In the genomic region with DNA sequence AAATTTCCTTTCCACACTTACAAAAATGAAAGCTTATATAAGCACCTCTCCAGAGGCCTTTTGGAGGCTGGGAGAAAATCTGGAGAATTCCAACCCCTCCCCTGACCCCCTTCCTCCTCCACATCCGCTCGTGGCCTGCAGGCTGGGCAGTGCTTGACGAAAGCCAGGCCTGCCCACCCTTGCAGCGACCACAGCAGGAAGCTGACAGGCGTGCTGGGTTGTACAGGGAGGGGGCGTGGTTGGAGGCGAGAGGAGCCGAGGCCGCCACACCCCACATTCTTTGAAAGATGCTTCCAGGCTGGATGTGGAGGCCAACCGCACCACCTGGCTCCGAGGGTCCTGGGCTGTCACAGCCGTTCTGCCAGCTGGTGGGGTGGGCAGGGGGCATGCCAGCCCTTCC, we compare ENCODE assay signal across 9 cellular contexts. TPM values are rescaled to one million over a fixed set of nuclear protein-coding genes. Genes with fewer than 3 reads are reported as not detected.
DNase-seq lines count a peak whose midpoint lies in the region; ATAC-seq, FAIRE-seq and TF ChIP-seq lines count a peak whose summit lies in the region.
"Had no signal": no experiment of that assay in that cellular context is flagged by ENCODE, and none has a peak within 500 bp of the region (broad histone marks: within the 10 kb centered on the region; RNA-seq: fewer than 3 reads in every experiment).

No MANE protein-coding gene starts in this region.

- POLR2A ChIA-PET in HepG2 (lab: Yijun Ruan, JAX) = no interaction called here

- H3K27me3 ChIP-seq in liver (ENCODE audit: control insufficient read depth in 4 of 4, insufficient read depth in 4 of 4, low read length in 3 of 4) (no peaks in the 10 kb centered on the region), HepG2 (ENCODE audit: control insufficient read depth in 1 of 2, insufficient read depth in 2 of 2, low read length in 2 of 2) (peaks cover 2 to 29% of the 10 kb centered on the region in 2 experiments; a peak in 2 of 5 replicates)

- no peaks in the 10 kb centered on the region for H3K36me3 Mint-ChIP-seq in activated naive CD4-positive, alpha-beta T cell treated with anti-CD3 and anti-CD28 coated beads, Interleukin-2, amount 50 U/mL, for 24 hours

- 49% methylated on average over 12 of the region's 12 CpGs for WGBS in liver
- WGBS in HepG2 (ENCODE audit: low lambda C conversion rate) = 10% methylated on average over 12 of the region's 12 CpGs

- H4K20me1 ChIP-seq in HepG2 (ENCODE audit: insufficient read depth, low read length) = no peaks in the 10 kb centered on the region

- H3K36me3 ChIP-seq in liver (ENCODE audit: control insufficient read depth in 4 of 4, insufficient read depth in 3 of 4, low read depth in 1 of 4, low read length in 3 of 4) (no peaks in the 10 kb centered on the region), HepG2 (replicated peaks in 1 of 2; ENCODE audit: control insufficient read depth in 1 of 2, insufficient read depth in 2 of 2, low read length in 2 of 2) (no peaks in the 10 kb centered on the region)

- TF ChIP-seq CTCF in liver (IDR thresholded peaks at IDR 0.05; ENCODE audit: low read depth, low read length, missing input control) = no peak
- no peak for TF ChIP-seq CTCF in HepG2 (CRISPR knock-in tag; IDR thresholded peaks at IDR 0.05)

- TF ChIP-seq EP300 in HepG2 (IDR thresholded peaks at IDR 0.05; ENCODE audit: low read depth in 2 of 2, low read length in 2 of 2) = no peak
- TF ChIP-seq EP300 in HepG2 (CRISPR knock-in tag; IDR thresholded peaks at IDR 0.05; ENCODE audit: borderline replicate concordance) = no peak

- no peaks in the 10 kb centered on the region for H3K27me3 Mint-ChIP-seq in activated naive CD4-positive, alpha-beta T cell treated with anti-CD3 and anti-CD28 coated beads, Interleukin-2, amount 50 U/mL, for 24 hours

- no peak overlapping the region for H3K4me2 ChIP-seq in HepG2 (ENCODE audit: low read depth, low read length)

- CTCF ChIA-PET in HepG2 (lab: Yijun Ruan, JAX; ENCODE audit: low intra/inter-chr PET ratio, low total read pairs) = no interaction called here

- H3K9me3 ChIP-seq in liver (ENCODE audit: control insufficient read depth in 4 of 4, low read length in 3 of 4) (no peaks in the 10 kb centered on the region), HepG2 (ENCODE audit: low read length) (no peaks in the 10 kb centered on the region)

- H3K27ac Mint-ChIP-seq in activated naive CD4-positive, alpha-beta T cell treated with anti-CD3 and anti-CD28 coated beads, Interleukin-2, amount 50 U/mL, for 24 hours = peak overlapping the region; percentile 43
- H3K27ac Mint-ChIP-seq: activated B cell treated with CpG ODN at 0.5 μM for 24 hours had no signal

- no peak overlapping the region for H3K27ac ChIP-seq in liver (ENCODE audit: low read depth in 1 of 2, low read length in 2 of 2)
- no peak overlapping the region for H3K27ac ChIP-seq in HepG2 (ENCODE audit: extremely low read length, insufficient read depth, low read length)

- peaks cover 40% of the 10 kb centered on the region for H3K4me1 Mint-ChIP-seq in activated naive CD4-positive, alpha-beta T cell treated with anti-CD3 and anti-CD28 coated beads, Interleukin-2, amount 50 U/mL, for 24 hours

- H3K4me3 ChIP-seq in liver (ENCODE audit: low read depth in 1 of 3, low read length in 3 of 3) = no peak overlapping the region
- H3K4me3 ChIP-seq in HepG2 (replicated peaks in 1 of 3; ENCODE audit: insufficient read depth in 1 of 3, low read depth in 2 of 3, low read length in 3 of 3) = no peak overlapping the region

- H3K9ac ChIP-seq in liver (ENCODE audit: low read depth in 1 of 2, low read length in 2 of 2) (no peak overlapping the region), HepG2 (ENCODE audit: insufficient read depth, low read depth, low read length) (no peak overlapping the region)

- BruUV-seq in HepG2 (replicated peaks; lab: Mats Ljungman, UMichigan) = no TSS peak

- no peak overlapping the region for H2AFZ ChIP-seq in HepG2 (ENCODE audit: low read length)

- DNase-seq in HepG2 (ENCODE audit: low spot score) = no peak
- peak; percentile 89 for DNase-seq in left cardiac atrium
- peak; percentile 37 for DNase-seq in stimulated activated CD8-positive, alpha-beta memory T cell treated with anti-CD3 and anti-CD28 coated beads, Interleukin-4, amount 100 ng/mL, for 24 hours (ENCODE audit: low read depth)
- DNase-seq in Ammon's horn (ENCODE audit: low spot score) = no peak
- DNase-seq: activated B cell treated with CpG ODN at 0.5 μM for 24 hours had no signal

- no peak for ATAC-seq in HepG2
- peak; percentile 93 to 95 for ATAC-seq in left cardiac atrium
- ATAC-seq in GM18870 (IDR thresholded peaks at IDR 0.05; ENCODE audit: unreplicated experiment) = no peak
- no peak for ATAC-seq in GM21515 (IDR thresholded peaks at IDR 0.05; ENCODE audit: unreplicated experiment)

- TF ChIP-seq RAD21 in liver (IDR thresholded peaks at IDR 0.05) (peak in 1 of 2 donors; percentile 44), HepG2 (CRISPR knock-in tag; IDR thresholded peaks at IDR 0.05) (no peak)

- in situ Hi-C loops in HepG2 (cut with HindIII; ENCODE audit: extremely low pct_ligation_motif_present, low pct_unique_long_range_greater_than_20kb) = loop anchor here (5.0 kb wide), 1 partner anchor 51 kb away; no protein-coding TSS in a partner anchor

- H3K4me1 ChIP-seq in liver (ENCODE audit: control insufficient read depth in 4 of 4, insufficient read depth in 4 of 4, low read length in 3 of 4) (peaks cover 0 to 2% (median 0%) of the 10 kb centered on the region in 4 donors), HepG2 (ENCODE audit: insufficient read depth, low read length) (peaks cover 16% of the 10 kb centered on the region)

- no peak overlapping the region for H3K4me3 Mint-ChIP-seq in activated naive CD4-positive, alpha-beta T cell treated with anti-CD3 and anti-CD28 coated beads, Interleukin-2, amount 50 U/mL, for 24 hours
- H3K4me3 Mint-ChIP-seq: activated B cell treated with CpG ODN at 0.5 μM for 24 hours had no signal

- no peaks in the 10 kb centered on the region for H3K9me3 Mint-ChIP-seq in activated naive CD4-positive, alpha-beta T cell treated with anti-CD3 and anti-CD28 coated beads, Interleukin-2, amount 50 U/mL, for 24 hours
- H3K9me3 Mint-ChIP-seq: activated B cell treated with CpG ODN at 0.5 μM for 24 hours had no signal

- intact Hi-C loops in HepG2 (cut with micrococcal nuclease; ENCODE audit: unreplicated experiment) (no loop called here), left cardiac atrium (cut with DNase I) (no loop called here)

- FAIRE-seq in HepG2 (lab: Jason Lieb, UNC) = no peak

- H3K79me2 ChIP-seq in HepG2 (ENCODE audit: insufficient read depth, low read length) = no peaks in the 10 kb centered on the region

- no peak for TF ChIP-seq POLR2A in HepG2 (IDR thresholded peaks at IDR 0.05; ENCODE audit: insufficient read depth in 1 of 2, low read depth in 2 of 2, low read length in 2 of 2)

TF ChIP-seq in liver, 16 proteins besides CTCF, POLR2A, EP300 and RAD21:
- peak in 1 of 2 donors; percentile 20 for TF ChIP-seq RXRA (IDR thresholded peaks at IDR 0.05)
- peak; percentile 45 for TF ChIP-seq SP1 (IDR thresholded peaks at IDR 0.05)
- TF ChIP-seq HNF4G (IDR thresholded peaks at IDR 0.05) = no peak
- TF ChIP-seq NR2F2 (IDR thresholded peaks at IDR 0.05) = peak; percentile 86
- no peak for TF ChIP-seq HNF4A (conservative IDR thresholded peaks at IDR 0.05)

TF ChIP-seq in HepG2, 621 proteins besides CTCF, POLR2A, EP300 and RAD21:
- no peak for TF ChIP-seq MED1 (CRISPR knock-in tag; IDR thresholded peaks at IDR 0.05)

RNA-seq across cellular contexts. Expression of a gene that starts 47.8 kb away (rescaled TPM):
- 1 to 10 TPM; 1.9 to 3.0 TPM for total RNA-seq in liver
- 1 to 10 TPM in 1 of 2 donors, under 1 TPM in 1; 0.40 to 3.3 TPM for polyA plus RNA-seq in liver
- total RNA-seq in HepG2 (2016; rRNA removed; fragmentation: Illumina TruSeq; extraction: Trizol) = 2.5 and 3.3 TPM in 2 replicates
- 2.4 and 2.5 TPM in 2 replicates for total RNA-seq in HepG2 (2016; cell fraction: cytosol; rRNA removed; fragmentation: Illumina TruSeq; extraction: Trizol; ENCODE audit: low read depth)
- total RNA-seq in HepG2 (2016; cell fraction: insoluble cytoplasmic fraction; rRNA removed; fragmentation: Illumina TruSeq; extraction: Trizol) = 2.6 and 3.2 TPM in 2 replicates
- total RNA-seq in HepG2 (2016; cell fraction: membrane; rRNA removed; fragmentation: Illumina TruSeq; extraction: Trizol) = 2.0 and 2.7 TPM in 2 replicates
- 0.84 and 1.2 TPM in 2 replicates for total RNA-seq in HepG2 (2016; cell fraction: nucleus; rRNA removed; fragmentation: Illumina TruSeq; extraction: Trizol)
- polyA plus RNA-seq in HepG2 (2011; rRNA removed) = 1.8 and 3.6 TPM in 2 replicates
- polyA plus RNA-seq in HepG2 (2011; cell fraction: cytosol; rRNA removed) = 2.1 and 3.1 TPM in 2 replicates
- 4.4 and 4.5 TPM in 2 replicates for polyA plus RNA-seq in HepG2 (2011; cell fraction: nucleus; rRNA removed)
- 1.5 and 2.6 TPM in 2 replicates for polyA plus RNA-seq in HepG2 (2012)
- polyA plus RNA-seq in HepG2 (2016; cell fraction: cytosol; fragmentation: Illumina TruSeq; extraction: Trizol; ENCODE audit: low read depth) = 0.59 and 0.61 TPM in 2 replicates
- 2.2 and 2.5 TPM in 2 replicates for polyA plus RNA-seq in HepG2 (2016; cell fraction: insoluble cytoplasmic fraction; fragmentation: Illumina TruSeq; extraction: Trizol; ENCODE audit: low read depth)
- polyA plus RNA-seq in HepG2 (2016; cell fraction: membrane; fragmentation: Illumina TruSeq; extraction: Trizol; ENCODE audit: low read depth) = 0.52 and 0.74 TPM in 2 replicates
- 1.3 and 2.1 TPM in 2 replicates for polyA plus RNA-seq in HepG2 (2016; cell fraction: nucleus; fragmentation: Illumina TruSeq; extraction: Trizol; ENCODE audit: insufficient read depth, low read depth)
- polyA minus RNA-seq in HepG2 (2011; rRNA and poly(A)+ RNA removed; ENCODE audit: low replicate concordance) = 5.5 and 12.0 TPM in 2 replicates
- polyA minus RNA-seq in HepG2 (2011; cell fraction: cytosol; rRNA and poly(A)+ RNA removed) = 5.6 and 6.2 TPM in 2 replicates
- 1.2 and 1.9 TPM in 2 replicates for polyA minus RNA-seq in HepG2 (2011; cell fraction: nucleus; rRNA and poly(A)+ RNA removed)
- total RNA-seq in left cardiac atrium = 10 to 100 TPM in 1 of 2 donors, 1 to 10 TPM in 1; 5.4 to 13.1 TPM

Comparison
In these comparisons a context has a peak if more than half of its experiments do, and no peak if none do; other contexts are left out.
1. ATAC-seq: peak in left cardiac atrium (2 of 2); none in HepG2 (single experiment), GM18870 (single experiment) and GM21515 (single experiment).
2. DNase-seq: peak in left cardiac atrium (single experiment) and stimulated activated CD8-positive, alpha-beta memory T cell treated with anti-CD3 and anti-CD28 coated beads, Interleukin-4, amount 100 ng/mL, for 24 hours (single experiment); none in HepG2 (single experiment) and Ammon's horn (single experiment).